Comparison of ENCODE assay signal across 21 cellular contexts in genomic region chr1:167614851-167615250, GRCh38.
"Had no signal": no experiment of that assay in that cellular context is flagged by ENCODE, and none has a peak within 500 bp of the region (broad histone marks: within the 10 kb centered on the region; RNA-seq: fewer than 3 reads in every experiment).

No MANE protein-coding gene starts in this region.

- H3K27ac ChIP-seq: VCaP had no signal

- ATAC-seq: activated CD4-positive, alpha-beta T cell treated with anti-CD3 and anti-CD28 coated beads for 36 hours; activated T-helper 17 cell treated with anti-CD3 and anti-CD28 coated beads, Interleukin-2, amount 50 U/mL, for 72 hours; T-helper 17 cell had no signal

- DNase-seq: activated CD4-positive, alpha-beta memory T cell treated with anti-CD3 and anti-CD28 coated beads, Interleukin-2, amount 10 ng/mL, durations not matched to agents 7 days and 5 days; activated CD4-positive, alpha-beta T cell treated with anti-CD3 and anti-CD28 coated beads for 36 hours; activated CD4-positive, alpha-beta T cell treated with anti-CD3 and anti-CD28 coated beads, Interleukin-2, amount 50 U/mL, for 1 hour; activated gamma-delta T cell; activated T-cell treated with anti-CD3 and anti-CD28 coated beads for 4 hours; activated T-cell treated with anti-CD3 and anti-CD28 coated beads, Interleukin-2, amount 50 U/mL, for 48 hours; amygdala; Kasumi-1; NCI-H146; NCI-H187 treated with DMSO at 0.1 percent for 48 hours; NCI-H2081 treated with DMSO at 0.1 percent for 48 hours; NCI-H446; NCI-H524; SIG-M5; T-helper 17 cell; T-helper 9 cell had no signal

- H3K27ac Mint-ChIP-seq: activated CD4-positive, alpha-beta memory T cell treated with anti-CD3 and anti-CD28 coated beads, Interleukin-2, amount 10 ng/mL, durations not matched to agents 7 days and 5 days; activated CD4-positive, alpha-beta T cell treated with anti-CD3 and anti-CD28 coated beads for 36 hours; activated naive CD4-positive, alpha-beta T cell treated with anti-CD3 and anti-CD28 coated beads, Interleukin-2, amount 50 U/mL, for 24 hours; activated T-helper 17 cell treated with anti-CD3 and anti-CD28 coated beads, Interleukin-2, amount 50 U/mL, for 72 hours; brain had no signal

- H3K27me3 Mint-ChIP-seq: activated CD4-positive, alpha-beta T cell treated with anti-CD3 and anti-CD28 coated beads for 36 hours; activated naive CD4-positive, alpha-beta T cell treated with anti-CD3 and anti-CD28 coated beads, Interleukin-2, amount 50 U/mL, for 24 hours; activated T-helper 17 cell treated with anti-CD3 and anti-CD28 coated beads, Interleukin-2, amount 50 U/mL, for 72 hours; central memory CD8-positive, alpha-beta T cell; T-helper 17 cell had no signal

- H3K4me3 Mint-ChIP-seq: activated CD4-positive, alpha-beta memory T cell treated with anti-CD3 and anti-CD28 coated beads, Interleukin-2, amount 10 ng/mL, durations not matched to agents 7 days and 5 days; activated CD4-positive, alpha-beta T cell treated with anti-CD3 and anti-CD28 coated beads for 36 hours; activated naive CD4-positive, alpha-beta T cell treated with anti-CD3 and anti-CD28 coated beads, Interleukin-2, amount 50 U/mL, for 24 hours; activated T-helper 17 cell treated with anti-CD3 and anti-CD28 coated beads, Interleukin-2, amount 50 U/mL, for 72 hours; brain; central memory CD8-positive, alpha-beta T cell; T-helper 17 cell had no signal

- H3K36me3 Mint-ChIP-seq: activated naive CD4-positive, alpha-beta T cell treated with anti-CD3 and anti-CD28 coated beads, Interleukin-2, amount 50 U/mL, for 24 hours; brain had no signal

- H3K9me3 Mint-ChIP-seq: activated naive CD4-positive, alpha-beta T cell treated with anti-CD3 and anti-CD28 coated beads, Interleukin-2, amount 50 U/mL, for 24 hours; activated T-helper 17 cell treated with anti-CD3 and anti-CD28 coated beads, Interleukin-2, amount 50 U/mL, for 72 hours; central memory CD8-positive, alpha-beta T cell had no signal
